ENCODE assay signal across 24 cellular contexts in the genomic region with DNA sequence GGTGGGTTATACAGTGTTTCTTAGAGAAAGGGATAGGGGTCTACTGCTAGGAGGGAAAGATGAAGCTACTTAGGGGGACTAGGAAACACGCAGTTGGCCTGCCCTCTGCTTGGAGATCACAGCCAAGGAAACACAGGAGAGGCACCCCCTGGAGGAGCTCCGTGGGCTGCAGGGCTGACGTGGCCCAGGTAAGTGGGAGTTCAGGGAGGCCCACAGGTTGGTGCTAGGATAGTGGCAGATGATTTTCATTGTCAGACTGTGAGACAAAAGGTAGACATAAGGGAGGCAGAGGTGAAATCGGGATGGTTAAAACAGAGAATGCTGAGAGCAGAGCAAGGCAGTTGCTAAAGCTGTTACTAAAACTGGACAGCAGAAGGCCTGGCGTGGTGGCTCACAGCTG.
"Had no signal": no experiment of that assay in that cellular context is flagged by ENCODE, and none has a peak within 500 bp of the region (broad histone marks: within the 10 kb centered on the region; RNA-seq: fewer than 3 reads in every experiment).

No MANE protein-coding gene starts in this region.

- H3K27ac Mint-ChIP-seq: dendritic cell treated with granulocyte-macrophage colony-stimulating factor and Interleukin-4, amounts not matched to agents 40 ng/mL and 50 ng/mL, for 4 days; effector memory CD8-positive, alpha-beta T cell; endodermal cell; immature natural killer cell; memory B cell had no signal

- H3K4me3 Mint-ChIP-seq: dendritic cell treated with granulocyte-macrophage colony-stimulating factor and Interleukin-4, amounts not matched to agents 40 ng/mL and 50 ng/mL, for 4 days; effector memory CD8-positive, alpha-beta T cell; endodermal cell; immature natural killer cell; memory B cell had no signal

- H3K9me3 Mint-ChIP-seq: endodermal cell had no signal

- H3K4me1 Mint-ChIP-seq: immature natural killer cell, memory B cell had no signal

- H3K27me3 Mint-ChIP-seq: dendritic cell treated with granulocyte-macrophage colony-stimulating factor and Interleukin-4, amounts not matched to agents 40 ng/mL and 50 ng/mL, for 4 days; effector memory CD8-positive, alpha-beta T cell; memory B cell had no signal

- ATAC-seq: effector memory CD8-positive, alpha-beta T cell; esophagus mucosa; gastroesophageal sphincter; heart right ventricle; left colon; left lobe of liver had no signal

- DNase-seq: colonic mucosa; cortex of kidney; effector CD8-positive, alpha-beta T cell; effector memory CD8-positive, alpha-beta T cell; endodermal cell; erythroblast; esophagus squamous epithelium; foreskin fibroblast; heart right ventricle; hippocampal formation; immature natural killer cell; islet precursor cell; kidney; kidney glomerular epithelial cell; left colon; left ventricle myocardium inferior; mammary epithelial cell; mesendoderm; midbrain had no signal

- H3K36me3 Mint-ChIP-seq: immature natural killer cell, memory B cell had no signal
